16 cellular contexts compared by ENCODE assay signal in the genomic region with DNA sequence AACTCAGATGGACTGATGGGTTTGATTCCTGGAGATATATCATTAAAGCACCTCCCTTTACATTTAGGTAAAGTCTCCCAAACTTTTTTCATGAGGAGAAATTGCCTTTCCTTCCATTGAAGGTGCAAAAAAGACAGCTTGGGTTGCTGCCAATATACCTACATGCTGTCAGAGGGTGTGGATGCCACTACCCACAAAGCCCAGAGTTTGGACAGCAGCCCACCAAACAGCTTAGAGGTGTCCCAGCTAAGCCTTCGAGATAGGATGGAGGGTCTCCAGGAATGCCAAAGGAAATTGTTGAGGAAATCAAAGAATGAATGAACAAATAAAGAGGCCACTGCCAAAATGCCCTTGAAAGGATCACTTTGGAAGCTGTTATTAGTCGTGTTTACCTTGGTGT. TPM values are rescaled to one million over a fixed set of nuclear protein-coding genes. Genes with fewer than 3 reads are reported as not detected.
A peak's percentile ranks its signal among the peaks of the same experiment; 100 is the strongest.
DNase-seq lines count a peak whose midpoint lies in the region; ATAC-seq and TF ChIP-seq lines count a peak whose summit lies in the region.
"Had no signal": no experiment of that assay in that cellular context is flagged by ENCODE, and none has a peak within 500 bp of the region (broad histone marks: within the 10 kb centered on the region; RNA-seq: fewer than 3 reads in every experiment).

No MANE protein-coding gene starts in this region.

- H3K4me3 Mint-ChIP-seq in Caco-2 (ENCODE audit: unreplicated experiment): peak overlapping the region; percentile 69
- H3K4me3 Mint-ChIP-seq in nephron progenitor cell: no peak overlapping the region
- H3K4me3 Mint-ChIP-seq: CD14-positive monocyte; CD4-positive, alpha-beta memory T cell; H9 had no signal

- H3K4me3 ChIP-seq in Caco-2 (ENCODE audit: low read depth, low read length): no peak overlapping the region
- no peak overlapping the region for H3K4me3 ChIP-seq in colonic mucosa
- H3K4me3 ChIP-seq in lung: no peak overlapping the region
- H3K4me3 ChIP-seq in right atrium auricular region: no peak overlapping the region
- H3K4me3 ChIP-seq: BLaER1 had no signal

- H3K27ac Mint-ChIP-seq in Caco-2 (ENCODE audit: unreplicated experiment): peak overlapping the region; percentile 95
- peak overlapping the region; percentile 13 for H3K27ac Mint-ChIP-seq in nephron progenitor cell
- H3K27ac Mint-ChIP-seq: CD14-positive monocyte; CD4-positive, alpha-beta memory T cell had no signal

- TF ChIP-seq CTCF in Caco-2 (IDR thresholded peaks at IDR 0.05; ENCODE audit: insufficient read depth in 1 of 2, low read depth in 1 of 2, low read length in 1 of 2, severe bottlenecking in 1 of 2, unreplicated experiment in 1 of 2): no peak
- TF ChIP-seq CTCF in colonic mucosa (IDR thresholded peaks at IDR 0.05): no peak
- no peak for TF ChIP-seq CTCF in lung (IDR thresholded peaks at IDR 0.05; ENCODE audit: control extremely low read depth, extremely low read depth)
- TF ChIP-seq CTCF in nephron progenitor cell (IDR thresholded peaks at IDR 0.05): no peak
- no peak for TF ChIP-seq CTCF in right atrium auricular region (IDR thresholded peaks at IDR 0.05)

- H3K27me3 ChIP-seq in Caco-2 (replicated peaks; ENCODE audit: control insufficient read depth, insufficient read depth, low read length) (no peaks in the 10 kb centered on the region), colonic mucosa (no peaks in the 10 kb centered on the region), lung (ENCODE audit: control insufficient read depth, insufficient read depth) (no peaks in the 10 kb centered on the region), right atrium auricular region (no peaks in the 10 kb centered on the region)
- H3K27me3 ChIP-seq: BLaER1 had no signal

- H3K36me3 ChIP-seq in Caco-2 (ENCODE audit: control insufficient read depth, insufficient read depth, low read length) (no peaks in the 10 kb centered on the region; the same call in 1 of the 2 replicates), colonic mucosa (no peaks in the 10 kb centered on the region), lung (ENCODE audit: control insufficient read depth in 2 of 2, insufficient read depth in 2 of 2, low read length in 2 of 2) (no peaks in the 10 kb centered on the region), right atrium auricular region (no peaks in the 10 kb centered on the region)
- H3K36me3 ChIP-seq: BLaER1 had no signal

- H3K9me3 Mint-ChIP-seq in Caco-2 (ENCODE audit: unreplicated experiment) (no peaks in the 10 kb centered on the region), nephron progenitor cell (no peaks in the 10 kb centered on the region)
- H3K9me3 Mint-ChIP-seq: CD4-positive, alpha-beta memory T cell; H9 had no signal

- peaks cover 24% of the 10 kb centered on the region for H3K36me3 Mint-ChIP-seq in Caco-2 (ENCODE audit: insufficient read depth, unreplicated experiment)
- H3K36me3 Mint-ChIP-seq in nephron progenitor cell (ENCODE audit: low read depth): no peaks in the 10 kb centered on the region
- H3K36me3 Mint-ChIP-seq: CD14-positive monocyte; CD4-positive, alpha-beta memory T cell had no signal

- 18 to 50% methylated on average over 2 of the region's 2 CpGs for WGBS in lung, 2 donors

- no peaks in the 10 kb centered on the region for H3K27me3 Mint-ChIP-seq in Caco-2 (ENCODE audit: insufficient read depth, unreplicated experiment)
- H3K27me3 Mint-ChIP-seq in nephron progenitor cell (ENCODE audit: low read depth, poor library complexity): peaks cover 76% of the 10 kb centered on the region

- intact Hi-C loops in Caco-2 (cut with micrococcal nuclease; ENCODE audit: unreplicated experiment) (no loop called here), colonic mucosa (cut with DNase I) (no loop called here)

- CTCF ChIA-PET in Caco-2 (lab: Charles Lee): no interaction called here

- H3K9ac ChIP-seq in colonic mucosa (ENCODE audit: low read depth in 2 of 2, low read length in 2 of 2): no peak overlapping the region
- H3K9ac ChIP-seq: BLaER1 had no signal

- POLR2A ChIA-PET in Caco-2 (lab: Charles Lee): interaction anchor here (1.0 kb wide), 1 partner anchor 29 kb away, joined by 3 read pairs; no protein-coding TSS in a partner anchor

- H3K27ac ChIP-seq in colonic mucosa (no peak overlapping the region), lung (ENCODE audit: low read depth in 1 of 2, low read length in 1 of 2) (no peak overlapping the region), right atrium auricular region (no peak overlapping the region)
- H3K27ac ChIP-seq: BLaER1 had no signal

- no peak for DNase-seq in Caco-2
- DNase-seq in colonic mucosa: peak; percentile 51
- DNase-seq in lung (ENCODE audit: low spot score): peak; percentile 57
- no peak for DNase-seq in nephron progenitor cell
- no peak for DNase-seq in HK-2 (ENCODE audit: unreplicated experiment)
- no peak for DNase-seq in right atrium auricular region (ENCODE audit: low spot score)
- DNase-seq in germinal center (ENCODE audit: low spot score): no peak
- DNase-seq: 8988T; Calu3; CD4-positive, alpha-beta memory T cell; DMS79 treated with DMSO at 0.1 percent for 48 hours; GF-D8 had no signal

- ATAC-seq in lung (ENCODE audit: insufficient read depth, low FRiP score): no peak
- no peak for ATAC-seq in GM19328 (IDR thresholded peaks at IDR 0.05; ENCODE audit: unreplicated experiment)

- no peaks in the 10 kb centered on the region for H3K9me3 ChIP-seq in Caco-2
- no peaks in the 10 kb centered on the region for H3K9me3 ChIP-seq in colonic mucosa
- no peaks in the 10 kb centered on the region for H3K9me3 ChIP-seq in lung (ENCODE audit: control insufficient read depth in 2 of 2, insufficient read depth in 1 of 2, low read length in 1 of 2)
- H3K9me3 ChIP-seq in right atrium auricular region: no peaks in the 10 kb centered on the region
- H3K9me3 ChIP-seq: BLaER1 had no signal

- H3K4me1 ChIP-seq in Caco-2 (peaks cover 54% of the 10 kb centered on the region), colonic mucosa (peaks cover 13% of the 10 kb centered on the region), lung (ENCODE audit: control insufficient read depth in 2 of 2, insufficient read depth in 2 of 2, low read length in 2 of 2) (peaks cover 0 to 3% of the 10 kb centered on the region in 2 donors), right atrium auricular region (no peaks in the 10 kb centered on the region)
- H3K4me1 ChIP-seq: BLaER1 had no signal

- BruUV-seq in Caco-2 (replicated peaks; lab: Mats Ljungman, UMichigan): no TSS peak

- H3K4me1 Mint-ChIP-seq in Caco-2 (ENCODE audit: low read depth, unreplicated experiment) (peaks cover 60% of the 10 kb centered on the region), nephron progenitor cell (peaks cover 53% of the 10 kb centered on the region)
- H3K4me1 Mint-ChIP-seq: CD14-positive monocyte; CD4-positive, alpha-beta memory T cell had no signal

RNA-seq across cellular contexts. Expression of gene FOXP4, which starts 28.7 kb away (rescaled TPM):
- total RNA-seq in Caco-2 (2022): 108 and 117 TPM in 2 replicates
- 10 to 100 TPM; 33.6 to 50.4 TPM for total RNA-seq in colonic mucosa
- total RNA-seq in lung: 10 to 100 TPM; 22.6 to 35.0 TPM
- polyA plus RNA-seq in lung: 10 to 100 TPM; 12.8 to 21.7 TPM
- total RNA-seq in right atrium auricular region: 10 to 100 TPM in 1 of 2 donors, 1 to 10 TPM in 1; 9.3 to 20.2 TPM

Comparison
In these comparisons a context has a peak if more than half of its experiments do, and no peak if none do; other contexts are left out.
1. DNase-seq: peak in colonic mucosa (single experiment) and lung (single experiment); none in Caco-2 (0 of 2), nephron progenitor cell (single experiment), HK-2 (single experiment), right atrium auricular region (single experiment) and germinal center (single experiment).